Comparison of ENCODE assay signal across 18 cellular contexts in the genomic region with DNA sequence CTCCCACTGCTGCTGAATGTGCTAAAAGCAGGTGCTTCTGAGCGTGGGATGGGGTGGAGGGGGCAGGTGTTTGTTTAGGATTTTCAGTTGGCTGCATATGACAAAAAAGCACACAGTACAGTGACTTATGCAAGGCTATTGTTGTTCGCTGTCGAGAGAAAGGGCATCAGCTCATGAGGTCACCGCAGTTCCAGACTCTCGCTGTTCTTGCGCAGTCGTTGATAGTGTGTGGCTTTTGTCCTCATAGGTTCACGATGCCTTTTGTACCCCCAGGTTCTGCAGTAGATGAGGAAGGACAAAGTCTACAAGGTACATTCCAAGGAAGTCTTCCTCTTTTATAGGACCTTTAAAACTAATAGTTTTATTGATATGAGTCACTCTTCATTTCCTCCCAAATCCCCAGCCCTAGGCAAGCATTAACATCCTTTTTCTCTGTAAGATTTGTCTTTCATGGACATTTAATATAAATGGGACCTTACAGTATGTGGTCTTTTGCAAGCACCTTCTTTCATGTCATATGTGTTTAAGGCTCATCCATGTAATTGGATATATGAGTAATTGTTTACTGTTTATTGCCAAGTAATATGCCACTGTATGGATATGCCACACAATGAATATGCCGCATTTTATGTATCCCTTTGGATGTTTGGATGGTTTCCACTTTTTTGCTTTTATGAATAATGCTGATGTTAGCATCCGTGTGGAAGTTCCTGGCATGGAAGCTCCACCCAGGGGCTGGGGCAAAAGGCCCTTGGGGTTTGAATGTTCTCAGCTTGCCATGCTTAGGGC.
DNase-seq lines count a peak whose midpoint lies in the region; ATAC-seq lines count a peak whose summit lies in the region.
"Had no signal": no experiment of that assay in that cellular context is flagged by ENCODE, and none has a peak within 500 bp of the region (broad histone marks: within the 10 kb centered on the region; RNA-seq: fewer than 3 reads in every experiment).

No MANE protein-coding gene starts in this region.

- ATAC-seq in HG02852 (IDR thresholded peaks at IDR 0.05; ENCODE audit: unreplicated experiment) (peak; percentile 54), GM19023 (IDR thresholded peaks at IDR 0.05; ENCODE audit: unreplicated experiment) (no peak), GM21576 (IDR thresholded peaks at IDR 0.05; ENCODE audit: unreplicated experiment) (no peak), HG03378 (IDR thresholded peaks at IDR 0.05; ENCODE audit: unreplicated experiment) (no peak)
- ATAC-seq: activated T-cell treated with anti-CD3 and anti-CD28 coated beads, Interleukin-2, amount 50 U/mL, for 72 hours; naive thymus-derived CD8-positive, alpha-beta T cell had no signal

- DNase-seq in CD1c-positive myeloid dendritic cell (ENCODE audit: extremely low spot score) = peak; percentile 73
- peak; percentile 5 for DNase-seq in NCI-H748 treated with DMSO at 0.1 percent for 48 hours (lab: John Stamatoyannopoulos, UW)
- peak; percentile 7 for DNase-seq in foreskin melanocyte
- DNase-seq in NCI-H82 (lab: John Stamatoyannopoulos, UW) = no peak
- DNase-seq: activated CD4-positive, alpha-beta T cell treated with anti-CD3 and anti-CD28 coated beads, Interleukin-2, amount 10 ng/mL, durations not matched to agents 24 days and 14 days; activated T-cell treated with anti-CD3 and anti-CD28 coated beads, Interleukin-2, amount 50 U/mL, for 72 hours; amniotic stem cell; BE2C; HCEC 1CT; heart right ventricle; left cardiac atrium; naive thymus-derived CD8-positive, alpha-beta T cell; NCI-H1436; stimulated activated CD4-positive, alpha-beta T cell treated with anti-CD3 and anti-CD28 coated beads, Interleukin-4, amount 100 ng/mL, for 1 hour had no signal
